In genomic region chr3:148631124-148631903, GRCh38 we compare ENCODE assay signal across 2 cellular contexts.
TF ChIP-seq lines count a peak whose summit lies in the region.

No MANE protein-coding gene starts in this region.

TF ChIP-seq in HCT116, 20 proteins besides CTCF, POLR2A, EP300 and RAD21 (continued from another document):
- TF ChIP-seq ATF3 (IDR thresholded peaks at IDR 0.05) (no peak), CBX3 (IDR thresholded peaks at IDR 0.05; ENCODE audit: low read depth) (no peak), REST (IDR thresholded peaks at IDR 0.05; ENCODE audit: low read depth) (no peak), TCF7L2 (IDR thresholded peaks at IDR 0.05; ENCODE audit: borderline replicate concordance, extremely low read depth, insufficient read depth, insufficient read length) (no peak), EZH2 (IDR thresholded peaks at IDR 0.05) (no peak), ZNF274 (IDR thresholded peaks at IDR 0.05; ENCODE audit: low read depth, low read length) (no peak), EZH2phosphoT487 (IDR thresholded peaks at IDR 0.05; ENCODE audit: borderline replicate concordance) (no peak), ZBTB33 (IDR thresholded peaks at IDR 0.05; ENCODE audit: extremely low read depth, insufficient replicate concordance, low read length) (no peak), MAX (IDR thresholded peaks at IDR 0.05) (no peak), YY1 (IDR thresholded peaks at IDR 0.05; ENCODE audit: extremely low read depth, insufficient replicate concordance, low read depth, low read length) (no peak), POLR2AphosphoS5 (IDR thresholded peaks at IDR 0.05; ENCODE audit: low read depth, low read length) (no peak), FOSL1 (IDR thresholded peaks at IDR 0.05; ENCODE audit: low read depth) (no peak), SP1 (IDR thresholded peaks at IDR 0.05; ENCODE audit: low read depth) (no peak), SRF (IDR thresholded peaks at IDR 0.05; ENCODE audit: low read depth) (no peak)

TF ChIP-seq in WTC11, 78 proteins besides CTCF, POLR2A, EP300 and RAD21 (continued from another document):
- TF ChIP-seq SP1 (CRISPR knock-in tag; conservative IDR thresholded peaks at IDR 0.05) (no peak), FOXJ3 (CRISPR knock-in tag; IDR thresholded peaks at IDR 0.05; ENCODE audit: borderline replicate concordance) (no peak), TEAD4 (CRISPR knock-in tag; IDR thresholded peaks at IDR 0.05) (no peak), MLX (CRISPR knock-in tag; IDR thresholded peaks at IDR 0.05) (no peak), ZNF121 (CRISPR knock-in tag; IDR thresholded peaks at IDR 0.05) (no peak), ELF4 (CRISPR knock-in tag; IDR thresholded peaks at IDR 0.05; ENCODE audit: low read depth) (no peak), NFE2L1 (CRISPR knock-in tag; IDR thresholded peaks at IDR 0.05) (no peak), PRRX2 (CRISPR knock-in tag; IDR thresholded peaks at IDR 0.05) (no peak), ATF2 (CRISPR knock-in tag; IDR thresholded peaks at IDR 0.05; ENCODE audit: borderline replicate concordance, low read depth) (no peak), ZSCAN18 (CRISPR knock-in tag; IDR thresholded peaks at IDR 0.05) (no peak), ZNF219 (CRISPR knock-in tag; IDR thresholded peaks at IDR 0.05; ENCODE audit: borderline replicate concordance) (no peak), E2F5 (CRISPR knock-in tag; IDR thresholded peaks at IDR 0.05) (no peak), PREB (CRISPR knock-in tag; IDR thresholded peaks at IDR 0.05; ENCODE audit: borderline replicate concordance) (no peak), ZNF232 (CRISPR knock-in tag; IDR thresholded peaks at IDR 0.05) (no peak), JUN (CRISPR knock-in tag; IDR thresholded peaks at IDR 0.05) (no peak)
TF ChIP-seq in WTC11: peak in this region for 0.
